9 cellular contexts compared by ENCODE assay signal in genomic region chr20:39800111-39800510, GRCh38.
DNase-seq lines count a peak whose midpoint lies in the region; ATAC-seq and TF ChIP-seq lines count a peak whose summit lies in the region.
"Had no signal": no experiment of that assay in that cellular context is flagged by ENCODE, and none has a peak within 500 bp of the region (broad histone marks: within the 10 kb centered on the region; RNA-seq: fewer than 3 reads in every experiment).

No MANE protein-coding gene starts in this region.

- TF ChIP-seq CTCF in glutamatergic neuron (IDR thresholded peaks at IDR 0.05; ENCODE audit: partially characterized antibody, unreplicated experiment): no peak

- peaks cover 11% of the 10 kb centered on the region for H3K4me1 ChIP-seq in rectal smooth muscle tissue (ENCODE audit: control insufficient read depth, insufficient read depth, low read length)

- peak; percentile 63 for DNase-seq in RKO (ENCODE audit: low spot score)
- DNase-seq in glutamatergic neuron: no peak
- no peak for DNase-seq in foreskin melanocyte
- DNase-seq in posterior cingulate gyrus: no peak

- H3K4me1 Mint-ChIP-seq in glutamatergic neuron (ENCODE audit: low read depth, unreplicated experiment): peaks cover 4% of the 10 kb centered on the region

- H3K36me3 ChIP-seq in rectal smooth muscle tissue (ENCODE audit: control insufficient read depth, insufficient read depth, low read length): no peaks in the 10 kb centered on the region

- no peaks in the 10 kb centered on the region for H3K27me3 ChIP-seq in rectal smooth muscle tissue (ENCODE audit: control insufficient read depth, insufficient read depth, low read length)

- H3K27ac ChIP-seq in rectal smooth muscle tissue (ENCODE audit: low read depth, low read length): peak overlapping the region; percentile 45

- H3K27ac Mint-ChIP-seq in glutamatergic neuron (ENCODE audit: unreplicated experiment): no peak overlapping the region

- intact Hi-C loops in posterior cingulate gyrus (cut with DNase I): no loop called here

- no peak overlapping the region for H3K4me3 ChIP-seq in rectal smooth muscle tissue (ENCODE audit: low read length)
- H3K4me3 ChIP-seq: K562 had no signal

- no peaks in the 10 kb centered on the region for H3K9me3 Mint-ChIP-seq in glutamatergic neuron (ENCODE audit: unreplicated experiment)

- no peak overlapping the region for H3K9ac ChIP-seq in rectal smooth muscle tissue (ENCODE audit: low read length)

- H3K36me3 Mint-ChIP-seq in glutamatergic neuron (ENCODE audit: unreplicated experiment): peaks cover 5% of the 10 kb centered on the region

- H3K4me3 Mint-ChIP-seq in glutamatergic neuron (ENCODE audit: unreplicated experiment): no peak overlapping the region

- H3K27me3 Mint-ChIP-seq in glutamatergic neuron (ENCODE audit: unreplicated experiment): peaks cover 3% of the 10 kb centered on the region

- ATAC-seq in GM18861 (IDR thresholded peaks at IDR 0.05; ENCODE audit: unreplicated experiment): peak; percentile 76
- peak; percentile 80 for ATAC-seq in HG02678 (IDR thresholded peaks at IDR 0.05; ENCODE audit: unreplicated experiment)
- no peak for ATAC-seq in GM21576 (IDR thresholded peaks at IDR 0.05; ENCODE audit: unreplicated experiment)
- ATAC-seq: K562 had no signal
